ENCODE assay signal across 9 cellular contexts in the genomic region with DNA sequence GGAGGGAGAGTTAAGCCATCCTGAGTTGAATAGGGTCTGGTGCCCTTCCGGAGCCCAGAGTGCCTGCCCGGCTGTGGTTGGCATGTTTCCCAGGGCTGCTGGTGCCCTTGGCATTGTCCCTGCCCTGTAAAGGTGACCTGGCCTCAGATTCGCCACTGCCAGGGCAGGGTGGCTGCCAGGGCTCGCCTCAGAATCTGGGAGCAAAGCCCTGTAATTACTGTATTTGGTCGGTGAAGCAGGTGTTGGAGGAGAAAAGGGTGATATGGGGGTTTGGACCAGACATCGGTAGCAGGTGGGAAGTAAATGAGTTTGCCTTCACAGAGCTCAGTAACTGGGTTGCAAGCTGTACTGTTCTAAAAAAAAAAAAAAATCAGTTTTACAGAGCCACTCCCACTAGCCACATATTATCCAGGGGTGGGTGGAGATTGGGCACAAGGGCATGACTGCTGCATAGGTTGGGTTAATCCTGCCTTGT. TPM values are rescaled to one million over a fixed set of nuclear protein-coding genes. Genes with fewer than 3 reads are reported as not detected.
A peak's percentile ranks its signal among the peaks of the same experiment; 100 is the strongest.
DNase-seq lines count a peak whose midpoint lies in the region; ATAC-seq and TF ChIP-seq lines count a peak whose summit lies in the region.
"Had no signal": no experiment of that assay in that cellular context is flagged by ENCODE, and none has a peak within 500 bp of the region (broad histone marks: within the 10 kb centered on the region; RNA-seq: fewer than 3 reads in every experiment).

No MANE protein-coding gene starts in this region.

- TF ChIP-seq POLR2A in stomach (IDR thresholded peaks at IDR 0.05), result no peak

- no peak overlapping the region for H3K4me3 Mint-ChIP-seq in activated CD4-positive, alpha-beta T cell treated with anti-CD3 and anti-CD28 coated beads for 36 hours
- no peak overlapping the region for H3K4me3 Mint-ChIP-seq in activated naive CD8-positive, alpha-beta T cell

- H3K27me3 Mint-ChIP-seq in activated CD4-positive, alpha-beta T cell treated with anti-CD3 and anti-CD28 coated beads for 36 hours, result no peaks in the 10 kb centered on the region
- no peaks in the 10 kb centered on the region for H3K27me3 Mint-ChIP-seq in activated naive CD8-positive, alpha-beta T cell

- 57% methylated on average over 6 of the region's 6 CpGs for WGBS in right cardiac atrium
- WGBS in stomach, 5 donors, result 26 to 65% (median 35%) methylated on average over 6 of the region's 6 CpGs

- H3K4me1 ChIP-seq in right cardiac atrium (ENCODE audit: control insufficient read depth, insufficient read depth, low read length) (peaks cover 12% of the 10 kb centered on the region), stomach (peaks cover 9 to 54% (median 51%) of the 10 kb centered on the region in 4 donors)

- no peak for ATAC-seq in activated CD4-positive, alpha-beta T cell treated with anti-CD3 and anti-CD28 coated beads for 36 hours
- peak; percentile 58 to 69 for ATAC-seq in right cardiac atrium

- intact Hi-C loops in activated CD4-positive, alpha-beta T cell treated with anti-CD3 and anti-CD28 coated beads for 36 hours (cut with DNase I, micrococcal nuclease), result loop anchor here in 1 of 2 experiments (10.0 kb wide), 2 partner anchors 236 to 874 kb away; partner anchors contain the start of genes AKNA, CDC26 and PRPF4
- intact Hi-C loops in right cardiac atrium (cut with DNase I) (loop anchor here in 1 of 4 donors (5.0 kb wide), 1 partner anchor 44 kb away; no protein-coding TSS in a partner anchor), stomach (cut with DNase I; ENCODE audit: low total_unique reads) (no loop called here)

- H3K36me3 ChIP-seq in stomach, result peaks cover 4 to 42% (median 23%) of the 10 kb centered on the region in 4 donors

- H3K9me3 ChIP-seq in right cardiac atrium (ENCODE audit: control insufficient read depth, low read length) (no peaks in the 10 kb centered on the region), stomach (no peaks in the 10 kb centered on the region)

- no peak for TF ChIP-seq CTCF in stomach (IDR thresholded peaks at IDR 0.05)

- H3K27me3 ChIP-seq in right cardiac atrium (ENCODE audit: control insufficient read depth, insufficient read depth), result no peaks in the 10 kb centered on the region
- H3K27me3 ChIP-seq in stomach, result no peaks in the 10 kb centered on the region

- H3K9me3 Mint-ChIP-seq in activated CD4-positive, alpha-beta T cell treated with anti-CD3 and anti-CD28 coated beads for 36 hours (ENCODE audit: low read depth), result no peaks in the 10 kb centered on the region
- H3K9me3 Mint-ChIP-seq in activated naive CD8-positive, alpha-beta T cell (ENCODE audit: low read depth), result no peaks in the 10 kb centered on the region

- no peaks in the 10 kb centered on the region for H3K36me3 Mint-ChIP-seq in activated CD4-positive, alpha-beta T cell treated with anti-CD3 and anti-CD28 coated beads for 36 hours (ENCODE audit: low read depth)
- no peaks in the 10 kb centered on the region for H3K36me3 Mint-ChIP-seq in activated naive CD8-positive, alpha-beta T cell

- CTCF ChIA-PET in activated CD4-positive, alpha-beta T cell treated with anti-CD3 and anti-CD28 coated beads for 36 hours (lab: Charles Lee), result interaction anchor here (1.8 kb wide), 1 partner anchor 147 kb away, joined by 4 read pairs; no protein-coding TSS in a partner anchor

- no peak for DNase-seq in activated CD4-positive, alpha-beta T cell treated with anti-CD3 and anti-CD28 coated beads for 36 hours
- no peak for DNase-seq in activated CD4-positive, alpha-beta T cell treated with anti-CD3 and anti-CD28 coated beads, Interleukin-2, amount 50 U/mL, for 48 hours
- DNase-seq in right cardiac atrium, result peak in 2 of 3 donors; percentile 81 to 86
- DNase-seq in stomach, result peak; percentile 87
- DNase-seq in T1000 (lab: John Stamatoyannopoulos, UW), result no peak
- DNase-seq in CD1c-positive myeloid dendritic cell (ENCODE audit: extremely low spot score), result no peak
- DNase-seq in globus pallidus (ENCODE audit: low spot score), result no peak
- DNase-seq: GF-D8 had no signal

- H3K27ac ChIP-seq in right cardiac atrium (ENCODE audit: low read length) (peak overlapping the region; percentile 66), stomach (peak overlapping the region; percentile 50 to 74 (median 73))

- peaks cover 51% of the 10 kb centered on the region for H3K4me1 Mint-ChIP-seq in activated CD4-positive, alpha-beta T cell treated with anti-CD3 and anti-CD28 coated beads for 36 hours
- peaks cover 62% of the 10 kb centered on the region for H3K4me1 Mint-ChIP-seq in activated naive CD8-positive, alpha-beta T cell (ENCODE audit: low read depth)

- POLR2A ChIA-PET in activated CD4-positive, alpha-beta T cell treated with anti-CD3 and anti-CD28 coated beads for 36 hours (lab: Charles Lee), result no interaction called here

- H3K4me3 ChIP-seq in right cardiac atrium (ENCODE audit: low read length) (no peak overlapping the region), stomach (no peak overlapping the region)

- peak overlapping the region; percentile 93 for H3K27ac Mint-ChIP-seq in activated CD4-positive, alpha-beta T cell treated with anti-CD3 and anti-CD28 coated beads for 36 hours
- peak overlapping the region; percentile 78 for H3K27ac Mint-ChIP-seq in activated naive CD8-positive, alpha-beta T cell

- no peak for TF ChIP-seq EP300 in stomach (IDR thresholded peaks at IDR 0.05)

RNA-seq across cellular contexts. Expression of gene RGS3, which starts 47.6 kb away (rescaled TPM):
- total RNA-seq in activated CD4-positive, alpha-beta T cell treated with anti-CD3 and anti-CD28 coated beads for 36 hours, result 10 to 100 TPM; 55.9 to 62.2 TPM
- total RNA-seq in right cardiac atrium (100 to 1,000 TPM; 139 to 184 (median 166) TPM), stomach (10 to 100 TPM; 27.0 to 71.4 (median 49.2) TPM)
- polyA plus RNA-seq in right cardiac atrium (107 TPM), stomach (10 to 100 TPM; 26.6 to 41.0 (median 30.4) TPM)

Comparison
In these comparisons a context has a peak if more than half of its experiments do, and no peak if none do; other contexts are left out.
1. DNase-seq: peak in right cardiac atrium (2 of 3) and stomach (single experiment); none in activated CD4-positive, alpha-beta T cell treated with anti-CD3 and anti-CD28 coated beads for 36 hours (single experiment), activated CD4-positive, alpha-beta T cell treated with anti-CD3 and anti-CD28 coated beads, Interleukin-2, amount 50 U/mL, for 48 hours (0 of 2), T1000 (single experiment), CD1c-positive myeloid dendritic cell (single experiment) and globus pallidus (single experiment).